23 cellular contexts compared by ENCODE assay signal in the genomic region with DNA sequence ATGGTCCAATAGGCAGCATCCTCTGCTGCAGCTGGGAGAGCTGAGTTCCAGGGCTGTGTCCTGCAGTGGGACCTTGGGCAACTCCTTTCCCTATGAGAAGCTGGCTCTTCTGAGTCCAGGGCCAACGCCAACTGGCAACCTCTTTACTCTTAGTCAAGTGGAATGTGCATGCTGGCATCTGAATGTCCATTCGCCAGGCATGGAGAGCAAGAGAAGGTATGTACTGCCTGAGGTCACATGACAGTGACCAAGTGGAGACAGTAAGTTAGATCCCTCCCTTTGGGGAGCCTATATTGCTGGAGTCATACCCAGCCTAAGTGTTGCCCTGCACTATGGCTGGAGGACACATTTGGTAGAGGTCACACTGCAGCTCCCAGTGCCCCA. TPM values are rescaled to one million over a fixed set of nuclear protein-coding genes. Genes with fewer than 3 reads are reported as not detected.
DNase-seq lines count a peak whose midpoint lies in the region; ATAC-seq and TF ChIP-seq lines count a peak whose summit lies in the region.
"Had no signal": no experiment of that assay in that cellular context is flagged by ENCODE, and none has a peak within 500 bp of the region (broad histone marks: within the 10 kb centered on the region; RNA-seq: fewer than 3 reads in every experiment).

No MANE protein-coding gene starts in this region.

- no peaks in the 10 kb centered on the region for H3K9me3 ChIP-seq in right cardiac atrium (ENCODE audit: control insufficient read depth, low read length)
- H3K9me3 ChIP-seq: SJSA1 had no signal

- POLR2A ChIA-PET in activated CD8-positive, alpha-beta T cell treated with anti-CD3 and anti-CD28 coated beads for 36 hours (lab: Charles Lee): interaction anchor here (3.9 to 18.9 kb wide), 3 partner anchors 9 to 28 kb away, joined by 61 to 2276 read pairs (median 853); partner anchors contain the start of genes C3orf18, CISH, HEMK1 and MAPKAPK3

- no peak for TF ChIP-seq CTCF in activated CD8-positive, alpha-beta T cell treated with anti-CD3 and anti-CD28 coated beads for 36 hours (IDR thresholded peaks at IDR 0.05)

- H3K36me3 Mint-ChIP-seq in activated CD8-positive, alpha-beta memory T cell treated with anti-CD3 and anti-CD28 coated beads, Interleukin-2, amount 10 ng/mL, durations not matched to agents 7 days and 5 days: peaks cover 45% of the 10 kb centered on the region
- H3K36me3 Mint-ChIP-seq in activated CD8-positive, alpha-beta T cell treated with anti-CD3 and anti-CD28 coated beads for 36 hours (ENCODE audit: low read depth): peaks cover 88% of the 10 kb centered on the region
- H3K36me3 Mint-ChIP-seq in stimulated activated naive B cell treated with anti-CD40 and anti-IgM and Interleukin-4, amounts not matched to agents 10 μg/mL and 1 μg/mL and 100 μg/mL, for 72 hours: peaks cover 38 to 66% of the 10 kb centered on the region in 2 donors

- CTCF ChIA-PET in activated CD8-positive, alpha-beta memory T cell treated with anti-CD3 and anti-CD28 coated beads, Interleukin-2, amount 10 ng/mL, durations not matched to agents 7 days and 5 days (lab: Charles Lee): interaction anchor here (1.0 to 1.2 kb wide), 3 partner anchors 8 to 35 kb away, joined by 4 to 7 read pairs (median 5); partner anchors contain the start of gene MAPKAPK3
- CTCF ChIA-PET in activated CD8-positive, alpha-beta T cell treated with anti-CD3 and anti-CD28 coated beads for 36 hours (lab: Charles Lee): interaction anchor here (1.5 to 2.0 kb wide), 2 partner anchors 9 to 31 kb away, joined by 7 read pairs; partner anchors contain the start of gene CISH

- peak overlapping the region; percentile 14 for H3K27ac Mint-ChIP-seq in activated CD8-positive, alpha-beta memory T cell treated with anti-CD3 and anti-CD28 coated beads, Interleukin-2, amount 10 ng/mL, durations not matched to agents 7 days and 5 days
- peak overlapping the region; percentile 64 for H3K27ac Mint-ChIP-seq in activated CD8-positive, alpha-beta T cell treated with anti-CD3 and anti-CD28 coated beads for 36 hours
- H3K27ac Mint-ChIP-seq in stimulated activated naive B cell treated with anti-CD40 and anti-IgM and Interleukin-4, amounts not matched to agents 10 μg/mL and 1 μg/mL and 100 μg/mL, for 72 hours: peak overlapping the region; percentile 62
- H3K27ac Mint-ChIP-seq: endodermal cell had no signal

- H3K4me3 ChIP-seq in right cardiac atrium (ENCODE audit: low read length): no peak overlapping the region
- H3K4me3 ChIP-seq: PC-9, SJSA1, skin epidermis had no signal

- H3K27me3 ChIP-seq in right cardiac atrium (ENCODE audit: control insufficient read depth, insufficient read depth): no peaks in the 10 kb centered on the region
- H3K27me3 ChIP-seq: SJSA1 had no signal

- peaks cover 48% of the 10 kb centered on the region for H3K4me1 Mint-ChIP-seq in activated CD8-positive, alpha-beta memory T cell treated with anti-CD3 and anti-CD28 coated beads, Interleukin-2, amount 10 ng/mL, durations not matched to agents 7 days and 5 days
- H3K4me1 Mint-ChIP-seq in activated CD8-positive, alpha-beta T cell treated with anti-CD3 and anti-CD28 coated beads for 36 hours (ENCODE audit: low read depth): peaks cover 69% of the 10 kb centered on the region
- peaks cover 17 to 32% of the 10 kb centered on the region in 2 donors for H3K4me1 Mint-ChIP-seq in stimulated activated naive B cell treated with anti-CD40 and anti-IgM and Interleukin-4, amounts not matched to agents 10 μg/mL and 1 μg/mL and 100 μg/mL, for 72 hours
- H3K4me1 Mint-ChIP-seq: endodermal cell, naive B cell had no signal

- no peaks in the 10 kb centered on the region for H3K9me3 Mint-ChIP-seq in activated CD8-positive, alpha-beta memory T cell treated with anti-CD3 and anti-CD28 coated beads, Interleukin-2, amount 10 ng/mL, durations not matched to agents 7 days and 5 days (ENCODE audit: low read depth)
- no peaks in the 10 kb centered on the region for H3K9me3 Mint-ChIP-seq in activated CD8-positive, alpha-beta T cell treated with anti-CD3 and anti-CD28 coated beads for 36 hours
- no peaks in the 10 kb centered on the region for H3K9me3 Mint-ChIP-seq in stimulated activated naive B cell treated with anti-CD40 and anti-IgM and Interleukin-4, amounts not matched to agents 10 μg/mL and 1 μg/mL and 100 μg/mL, for 72 hours
- H3K9me3 Mint-ChIP-seq: endodermal cell, naive B cell had no signal

- no peak overlapping the region for H3K4me3 Mint-ChIP-seq in activated CD8-positive, alpha-beta memory T cell treated with anti-CD3 and anti-CD28 coated beads, Interleukin-2, amount 10 ng/mL, durations not matched to agents 7 days and 5 days
- no peak overlapping the region for H3K4me3 Mint-ChIP-seq in activated CD8-positive, alpha-beta T cell treated with anti-CD3 and anti-CD28 coated beads for 36 hours
- H3K4me3 Mint-ChIP-seq in stimulated activated naive B cell treated with anti-CD40 and anti-IgM and Interleukin-4, amounts not matched to agents 10 μg/mL and 1 μg/mL and 100 μg/mL, for 72 hours: no peak overlapping the region
- H3K4me3 Mint-ChIP-seq: endodermal cell, naive B cell had no signal

- peak overlapping the region; percentile 88 for H3K27ac ChIP-seq in right cardiac atrium (ENCODE audit: low read length)
- H3K27ac ChIP-seq: parathyroid adenoma, PC-9, SJSA1 had no signal

- H3K4me1 ChIP-seq in right cardiac atrium (ENCODE audit: control insufficient read depth, insufficient read depth, low read length): peaks cover 33% of the 10 kb centered on the region
- H3K4me1 ChIP-seq: SJSA1 had no signal

- no peak for DNase-seq in activated CD8-positive, alpha-beta memory T cell treated with anti-CD3 and anti-CD28 coated beads, Interleukin-2, amount 10 ng/mL, durations not matched to agents 7 days and 5 days
- no peak for DNase-seq in activated CD8-positive, alpha-beta memory T cell treated with anti-CD3 and anti-CD28 coated beads, Interleukin-2, amount 50 U/mL, for 4 hours
- no peak for DNase-seq in activated CD8-positive, alpha-beta T cell treated with anti-CD3 and anti-CD28 coated beads for 36 hours
- peak in 1 of 3 donors; percentile 34 for DNase-seq in right cardiac atrium
- DNase-seq in stimulated activated naive B cell treated with anti-CD40 and anti-IgM and Interleukin-4, amounts not matched to agents 10 μg/mL and 1 μg/mL and 100 μg/mL, for 72 hours: no peak
- DNase-seq in DMS 273 (lab: John Stamatoyannopoulos, UW; ENCODE audit: unreplicated experiment): no peak
- no peak for DNase-seq in retina
- DNase-seq: activated gamma-delta T cell treated with Interleukin-2 at 50 U/mL for 16 hours; C1 segment of cervical spinal cord; endodermal cell; H7; head of caudate nucleus; IMR-90; mesenchymal stem cell; naive B cell; NCI-H1694; stimulated activated CD4-positive, alpha-beta T cell treated with anti-CD3 and anti-CD28 coated beads, Interleukin-4, amount 100 ng/mL, for 1 hour; T-helper 9 cell had no signal

- intact Hi-C loops in activated CD8-positive, alpha-beta T cell treated with anti-CD3 and anti-CD28 coated beads for 36 hours (cut with micrococcal nuclease): no loop called here
- intact Hi-C loops in right cardiac atrium (cut with DNase I): no loop called here

- 80% methylated on average over 2 of the region's 2 CpGs for WGBS in right cardiac atrium

- no peaks in the 10 kb centered on the region for H3K27me3 Mint-ChIP-seq in activated CD8-positive, alpha-beta memory T cell treated with anti-CD3 and anti-CD28 coated beads, Interleukin-2, amount 10 ng/mL, durations not matched to agents 7 days and 5 days
- H3K27me3 Mint-ChIP-seq in activated CD8-positive, alpha-beta T cell treated with anti-CD3 and anti-CD28 coated beads for 36 hours: no peaks in the 10 kb centered on the region
- H3K27me3 Mint-ChIP-seq in stimulated activated naive B cell treated with anti-CD40 and anti-IgM and Interleukin-4, amounts not matched to agents 10 μg/mL and 1 μg/mL and 100 μg/mL, for 72 hours: no peaks in the 10 kb centered on the region
- H3K27me3 Mint-ChIP-seq: naive B cell had no signal

- no peak for ATAC-seq in activated CD8-positive, alpha-beta memory T cell treated with anti-CD3 and anti-CD28 coated beads, Interleukin-2, amount 10 ng/mL, durations not matched to agents 7 days and 5 days
- ATAC-seq in activated CD8-positive, alpha-beta T cell treated with anti-CD3 and anti-CD28 coated beads for 36 hours: no peak
- ATAC-seq in right cardiac atrium (no peak), HG03432 (IDR thresholded peaks at IDR 0.05; ENCODE audit: unreplicated experiment) (no peak)
- ATAC-seq in stimulated activated naive B cell treated with anti-CD40 and anti-IgM and Interleukin-4, amounts not matched to agents 10 μg/mL and 1 μg/mL and 100 μg/mL, for 72 hours (replicated peaks): no peak

RNA-seq across cellular contexts. Expression of gene HEMK1, which starts 12.1 kb away (rescaled TPM):
- total RNA-seq in activated CD8-positive, alpha-beta memory T cell treated with anti-CD3 and anti-CD28 coated beads, Interleukin-2, amount 10 ng/mL, durations not matched to agents 7 days and 5 days: 10 to 100 TPM; 49.9 to 61.3 TPM
- total RNA-seq in activated CD8-positive, alpha-beta T cell treated with anti-CD3 and anti-CD28 coated beads for 36 hours: 100 to 1,000 TPM in 1 of 2 experiments, 10 to 100 TPM in 1; 97.1 to 101 TPM
- total RNA-seq in right cardiac atrium: 10 to 100 TPM; 14.0 to 18.3 (median 15.8) TPM
- polyA plus RNA-seq in right cardiac atrium: 16.6 TPM

RNA-seq across cellular contexts. Expression of gene C3orf18, which starts 13.9 kb away (rescaled TPM):
- total RNA-seq in activated CD8-positive, alpha-beta memory T cell treated with anti-CD3 and anti-CD28 coated beads, Interleukin-2, amount 10 ng/mL, durations not matched to agents 7 days and 5 days: 10 to 100 TPM; 15.6 to 17.8 TPM
- total RNA-seq in activated CD8-positive, alpha-beta T cell treated with anti-CD3 and anti-CD28 coated beads for 36 hours: 10 to 100 TPM; 37.9 to 41.3 TPM
- total RNA-seq in right cardiac atrium: 10 to 100 TPM; 27.2 to 44.2 (median 40.6) TPM
- 29.5 TPM for polyA plus RNA-seq in right cardiac atrium

RNA-seq across cellular contexts. Expression of gene CISH, which starts 30.1 kb away (rescaled TPM):
- 100 to 1,000 TPM; 266 to 369 TPM for total RNA-seq in activated CD8-positive, alpha-beta memory T cell treated with anti-CD3 and anti-CD28 coated beads, Interleukin-2, amount 10 ng/mL, durations not matched to agents 7 days and 5 days
- 100 to 1,000 TPM; 307 to 308 TPM for total RNA-seq in activated CD8-positive, alpha-beta T cell treated with anti-CD3 and anti-CD28 coated beads for 36 hours
- total RNA-seq in right cardiac atrium: 10 to 100 TPM in 3 of 4 donors, 1 to 10 TPM in 1; 9.1 to 27.8 (median 11.2) TPM
- 8.0 TPM for polyA plus RNA-seq in right cardiac atrium

RNA-seq across cellular contexts. Expression of gene MAPKAPK3, which starts 35.5 kb away (rescaled TPM):
- 100 to 1,000 TPM; 156 to 175 TPM for total RNA-seq in activated CD8-positive, alpha-beta memory T cell treated with anti-CD3 and anti-CD28 coated beads, Interleukin-2, amount 10 ng/mL, durations not matched to agents 7 days and 5 days
- 100 to 1,000 TPM; 204 to 205 TPM for total RNA-seq in activated CD8-positive, alpha-beta T cell treated with anti-CD3 and anti-CD28 coated beads for 36 hours
- total RNA-seq in right cardiac atrium: 100 to 1,000 TPM; 167 to 260 (median 225) TPM
- polyA plus RNA-seq in right cardiac atrium: 181 TPM

Comparison
In these comparisons a context has a peak if more than half of its experiments do, and no peak if none do; other contexts are left out.
1. H3K27ac Mint-ChIP-seq: peak in every context shown above with its lines; median percentile 64 in activated CD8-positive, alpha-beta T cell treated with anti-CD3 and anti-CD28 coated beads for 36 hours; 62 in stimulated activated naive B cell treated with anti-CD40 and anti-IgM and Interleukin-4, amounts not matched to agents 10 μg/mL and 1 μg/mL and 100 μg/mL, for 72 hours; 14 in activated CD8-positive, alpha-beta memory T cell treated with anti-CD3 and anti-CD28 coated beads, Interleukin-2, amount 10 ng/mL, durations not matched to agents 7 days and 5 days.
2. RNA of gene CISH, which starts 30.1 kb away (total RNA-seq): 266 to 369 TPM in activated CD8-positive, alpha-beta memory T cell treated with anti-CD3 and anti-CD28 coated beads, Interleukin-2, amount 10 ng/mL, durations not matched to agents 7 days and 5 days and 307 to 308 TPM in activated CD8-positive, alpha-beta T cell treated with anti-CD3 and anti-CD28 coated beads for 36 hours; 9.1 to 27.8 TPM in right cardiac atrium; every median in the first group is over 4 times any median in the second.